Comparison of ENCODE assay signal across 9 cellular contexts in the genomic region with DNA sequence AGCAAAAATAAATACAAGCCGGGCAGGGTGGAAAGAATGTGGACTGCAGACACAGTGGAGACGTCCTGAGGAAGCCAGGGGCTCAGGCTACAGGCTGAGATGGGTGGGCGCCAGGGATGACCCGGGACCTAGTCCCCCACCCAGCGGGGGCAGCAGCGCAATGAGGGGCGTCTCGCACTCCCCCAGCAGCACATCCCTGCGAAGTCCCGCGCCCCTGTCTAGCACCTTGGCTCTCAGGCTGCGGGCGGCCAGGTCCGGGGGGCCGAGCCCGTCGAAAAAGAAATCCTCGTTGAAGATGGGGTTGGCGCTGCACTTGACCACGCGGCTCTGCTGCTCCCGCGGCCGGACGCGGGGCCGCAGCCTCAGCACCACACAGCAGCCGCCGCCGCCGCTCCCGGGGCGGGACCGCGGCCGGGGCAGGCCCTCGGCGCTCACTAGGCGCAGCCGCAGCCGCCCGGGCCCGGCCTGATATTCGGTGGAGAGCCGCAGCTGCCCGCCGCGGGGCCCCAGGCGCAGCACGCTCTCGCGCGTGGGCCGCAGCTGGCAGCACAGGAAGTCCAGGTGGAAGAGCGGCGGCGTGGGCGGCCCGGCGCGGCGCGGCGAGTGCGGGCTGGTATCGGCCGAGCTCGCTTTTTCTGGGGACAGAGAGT. TPM values are rescaled to one million over a fixed set of nuclear protein-coding genes. Genes with fewer than 3 reads are reported as not detected.
DNase-seq lines count a peak whose midpoint lies in the region; ATAC-seq, FAIRE-seq and TF ChIP-seq lines count a peak whose summit lies in the region.
"Had no signal": no experiment of that assay in that cellular context is flagged by ENCODE, and none has a peak within 500 bp of the region (broad histone marks: within the 10 kb centered on the region; RNA-seq: fewer than 3 reads in every experiment).

No MANE protein-coding gene starts in this region.

- FAIRE-seq in kidney (lab: Jason Lieb, UNC), result no peak

- H3K4me3 ChIP-seq in adipocyte (ENCODE audit: low read length), result peak overlapping the region; percentile 58
- peak overlapping the region in 1 of 2 donors; percentile 14 for H3K4me3 ChIP-seq in kidney (ENCODE audit: low read length in 2 of 2)

- TF ChIP-seq CTCF in kidney (IDR thresholded peaks at IDR 0.05; ENCODE audit: borderline replicate concordance, extremely low read depth, insufficient read depth), result no peak

- intact Hi-C loops in kidney (cut with DNase I), result no loop called here

- no peak for ATAC-seq in stimulated activated naive CD8-positive, alpha-beta T cell treated with anti-CD3 and anti-CD28 coated beads, Interleukin-15, Interleukin-2, amounts not matched to agents 100 U/mL and 50 U/mL, for 24 hours
- no peak for ATAC-seq in HG02884 (IDR thresholded peaks at IDR 0.05; ENCODE audit: unreplicated experiment)
- no peak for ATAC-seq in GM18502 (IDR thresholded peaks at IDR 0.05; ENCODE audit: poor library complexity, unreplicated experiment)
- no peak for ATAC-seq in GM18909 (IDR thresholded peaks at IDR 0.05; ENCODE audit: poor library complexity, unreplicated experiment)

- peaks cover 17% of the 10 kb centered on the region for H3K27me3 ChIP-seq in adipocyte (replicated peaks; ENCODE audit: control insufficient read depth, insufficient read depth, low read length)

- peak; percentile 61 for DNase-seq in activated CD4-positive, alpha-beta T cell treated with anti-CD3 and anti-CD28 coated beads for 48 hours
- DNase-seq in activated CD4-positive, alpha-beta T cell treated with anti-CD3 and anti-CD28 coated beads, Interleukin-2, amount 50 U/mL, for 1 hour, result no peak
- peak; percentile 70 for DNase-seq in adipocyte (ENCODE audit: low read depth)
- peak; percentile 83 for DNase-seq in kidney
- peak; percentile 57 for DNase-seq in stimulated activated naive CD8-positive, alpha-beta T cell treated with anti-CD3 and anti-CD28 coated beads, Interleukin-15, Interleukin-2, amounts not matched to agents 100 U/mL and 50 U/mL, for 24 hours

- H3K27ac ChIP-seq in kidney (ENCODE audit: low read depth in 2 of 2, low read length in 2 of 2), result peak overlapping the region; percentile 24 to 89

- H3K9me3 ChIP-seq in adipocyte (ENCODE audit: control insufficient read depth, low read length) (no peaks in the 10 kb centered on the region), kidney (ENCODE audit: control insufficient read depth in 1 of 2, low read length in 2 of 2) (no peaks in the 10 kb centered on the region)

- H3K36me3 ChIP-seq in adipocyte (ENCODE audit: control insufficient read depth, insufficient read depth, low read length, severe bottlenecking) (no peaks in the 10 kb centered on the region), kidney (ENCODE audit: control insufficient read depth in 1 of 2, insufficient read depth in 2 of 2, low read length in 2 of 2) (no peaks in the 10 kb centered on the region)

- H3K9ac ChIP-seq in adipocyte (ENCODE audit: low read length), result peak overlapping the region; percentile 48
- H3K9ac ChIP-seq in kidney (ENCODE audit: low read length in 2 of 2), result peak overlapping the region in 1 of 2 donors; percentile 38
- H3K9ac ChIP-seq: parathyroid adenoma had no signal

- H3K4me1 ChIP-seq in adipocyte (ENCODE audit: control insufficient read depth, insufficient read depth, low read length), result peaks cover under 1% of the 10 kb centered on the region
- H3K4me1 ChIP-seq in kidney (ENCODE audit: control insufficient read depth in 1 of 2, insufficient read depth in 1 of 2, low read depth in 1 of 2, low read length in 2 of 2), result peaks cover 30 to 32% of the 10 kb centered on the region in 2 donors

RNA-seq across cellular contexts. Expression of a gene that starts 1.7 kb away (rescaled TPM):
- total RNA-seq in kidney, result 0.57 TPM
- polyA plus RNA-seq in kidney (ENCODE audit: insufficient read depth, low read depth, low replicate concordance), result 0.43 TPM

RNA-seq across cellular contexts. Expression of a gene that starts 6.4 kb away (rescaled TPM):
- 19.1 TPM for total RNA-seq in kidney
- 34.5 TPM for polyA plus RNA-seq in kidney (ENCODE audit: insufficient read depth, low read depth, low replicate concordance)

RNA-seq across cellular contexts. Expression of a gene that starts 15.5 kb away (rescaled TPM):
- total RNA-seq in kidney, result not detected
- polyA plus RNA-seq in kidney (ENCODE audit: insufficient read depth, low read depth, low replicate concordance), result not detected

RNA-seq across cellular contexts. Expression of a gene that starts 32.7 kb away (rescaled TPM):
- total RNA-seq in kidney, result 0.41 TPM
- 0.32 TPM for polyA plus RNA-seq in kidney (ENCODE audit: insufficient read depth, low read depth, low replicate concordance)

RNA-seq across cellular contexts. Expression of a gene that starts 47.7 kb away (rescaled TPM):
- 13.5 TPM for total RNA-seq in kidney
- 5.3 TPM for polyA plus RNA-seq in kidney (ENCODE audit: insufficient read depth, low read depth, low replicate concordance)
